22 cellular contexts compared by ENCODE assay signal in genomic region chr6:44732243-44732642, GRCh38.
"Had no signal": no experiment of that assay in that cellular context is flagged by ENCODE, and none has a peak within 500 bp of the region (broad histone marks: within the 10 kb centered on the region; RNA-seq: fewer than 3 reads in every experiment).

No MANE protein-coding gene starts in this region.

- H3K4me3 ChIP-seq: breast epithelium had no signal

- H3K27ac ChIP-seq: breast epithelium had no signal

- ATAC-seq: activated CD8-positive, alpha-beta memory T cell treated with anti-CD3 and anti-CD28 coated beads, Interleukin-2, amount 10 ng/mL, durations not matched to agents 7 days and 5 days; T-helper 17 cell had no signal

- H3K9me3 ChIP-seq: breast epithelium had no signal

- H3K27me3 ChIP-seq: breast epithelium had no signal

- DNase-seq: activated B cell treated with CpG ODN at 0.5 μM for 24 hours; activated CD4-positive, alpha-beta T cell treated with anti-CD3 and anti-CD28 coated beads for 1 hour; activated CD4-positive, alpha-beta T cell treated with anti-CD3 and anti-CD28 coated beads, Interleukin-2, amount 10 ng/mL, durations not matched to agents 24 days and 14 days; activated CD4-positive, alpha-beta T cell treated with anti-CD3 and anti-CD28 coated beads, Interleukin-2, amount 50 U/mL, for 48 hours; activated CD8-positive, alpha-beta memory T cell treated with anti-CD3 and anti-CD28 coated beads, Interleukin-2, amount 10 ng/mL, durations not matched to agents 7 days and 5 days; activated effector memory CD4-positive, alpha-beta T cell treated with Interleukin-2 at 50 U/mL for 16 hours; activated naive CD4-positive, alpha-beta T cell; activated T-cell treated with anti-CD3 and anti-CD28 coated beads, Interleukin-2, amount 50 U/mL, for 24 hours; aorta; central memory CD4-positive, alpha-beta T cell; Kasumi-1; NCI-H1092; NCI-H1417; NCI-H1930; NCI-H2171; NCI-H2227 treated with DMSO at 0.1 percent for 48 hours; NCI-H446 treated with DMSO at 0.1 percent for 48 hours; NCI-H82; SHP77 treated with DMSO at 0.1 percent for 48 hours; T-helper 17 cell; T-helper 9 cell had no signal

- H3K36me3 ChIP-seq: breast epithelium had no signal

- H3K4me1 ChIP-seq: breast epithelium had no signal
